ENCODE assay signal across 9 cellular contexts in the genomic region with DNA sequence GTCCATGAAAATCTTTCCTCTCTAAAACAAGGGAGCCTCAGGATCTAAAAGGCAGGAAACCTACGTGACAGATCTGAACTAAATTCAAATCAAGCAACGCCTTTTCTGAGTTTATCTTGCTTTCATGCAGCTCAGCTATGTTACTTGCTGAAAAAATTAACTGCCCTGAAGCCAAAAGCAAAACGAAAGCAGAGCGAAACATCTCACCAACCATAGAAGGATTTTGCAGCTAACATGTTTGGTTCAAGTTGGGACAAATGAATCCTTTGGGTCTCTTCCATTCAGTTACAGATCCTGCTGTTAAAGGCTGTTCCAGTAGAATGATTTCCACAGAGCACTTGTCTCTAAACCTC. TPM values are rescaled to one million over a fixed set of nuclear protein-coding genes. Genes with fewer than 3 reads are reported as not detected.
DNase-seq lines count a peak whose midpoint lies in the region; ATAC-seq and TF ChIP-seq lines count a peak whose summit lies in the region.
"Had no signal": no experiment of that assay in that cellular context is flagged by ENCODE, and none has a peak within 500 bp of the region (broad histone marks: within the 10 kb centered on the region; RNA-seq: fewer than 3 reads in every experiment).

No MANE protein-coding gene starts in this region.

- H3K27ac Mint-ChIP-seq in HFFc6 (peak overlapping the region; percentile 22), activated B cell treated with CpG ODN at 0.5 μM for 24 hours (peak overlapping the region; percentile 64)

- CTCF ChIA-PET in activated B cell treated with CpG ODN at 0.5 μM for 24 hours (lab: Charles Lee), result no interaction called here

- H3K9ac ChIP-seq in subcutaneous abdominal adipose tissue (ENCODE audit: low read length in 5 of 5), result peak overlapping the region in 4 of 5 donors; percentile 0 to 65 (median 28)

- no peak for ATAC-seq in activated B cell treated with CpG ODN at 0.5 μM for 24 hours (ENCODE audit: low read depth)
- ATAC-seq in left ventricle myocardium superior, result peak; percentile 6
- no peak for ATAC-seq in HG03159 (IDR thresholded peaks at IDR 0.05; ENCODE audit: unreplicated experiment)
- no peak for ATAC-seq in GM18861 (IDR thresholded peaks at IDR 0.05; ENCODE audit: unreplicated experiment)

- peak overlapping the region in 4 of 5 donors; percentile 17 to 55 (median 52) for H3K4me3 ChIP-seq in subcutaneous abdominal adipose tissue (ENCODE audit: low read depth in 1 of 5, low read length in 5 of 5)
- H3K4me3 ChIP-seq: SJSA1 had no signal

- intact Hi-C loops in activated B cell treated with CpG ODN at 0.5 μM for 24 hours (cut with micrococcal nuclease), result loop anchor here (1.0 to 5.0 kb wide), 4 partner anchors 9 to 358 kb away; no protein-coding TSS in a partner anchor
- intact Hi-C loops in left ventricle myocardium superior (cut with micrococcal nuclease), result no loop called here

- H3K4me3 Mint-ChIP-seq in HFFc6 (peak overlapping the region; percentile 39), activated B cell treated with CpG ODN at 0.5 μM for 24 hours (peak overlapping the region; percentile 83)

- peak overlapping the region; percentile 91 for H3K27ac ChIP-seq in subcutaneous abdominal adipose tissue (ENCODE audit: low read depth, low read length)
- H3K27ac ChIP-seq: SJSA1 had no signal

- no peaks in the 10 kb centered on the region for H3K36me3 ChIP-seq in subcutaneous abdominal adipose tissue (ENCODE audit: control insufficient read depth in 5 of 5, insufficient read depth in 5 of 5, low read length in 5 of 5)
- H3K36me3 ChIP-seq: SJSA1 had no signal

- POLR2A ChIA-PET in activated B cell treated with CpG ODN at 0.5 μM for 24 hours (lab: Charles Lee), result interaction anchor here (0.7 kb wide), 1 partner anchor 9 kb away, joined by 3 read pairs; no protein-coding TSS in a partner anchor

- H3K9me3 ChIP-seq in subcutaneous abdominal adipose tissue (ENCODE audit: control insufficient read depth in 5 of 5, low read length in 5 of 5), result no peaks in the 10 kb centered on the region
- H3K9me3 ChIP-seq: SJSA1 had no signal

- peaks cover 45% of the 10 kb centered on the region for H3K4me1 Mint-ChIP-seq in HFFc6 (ENCODE audit: low read depth)
- H3K4me1 Mint-ChIP-seq in activated B cell treated with CpG ODN at 0.5 μM for 24 hours, result peaks cover 71% of the 10 kb centered on the region

- H3K36me3 Mint-ChIP-seq in HFFc6 (ENCODE audit: low read depth), result 0 out of 2 replicates have a peak, but pooled peaks cover 4% of the 10 kb centered on the region
- H3K36me3 Mint-ChIP-seq in activated B cell treated with CpG ODN at 0.5 μM for 24 hours (ENCODE audit: low read depth), result no peaks in the 10 kb centered on the region

- DNase-seq in HFFc6 (no peak), activated B cell treated with CpG ODN at 0.5 μM for 24 hours (no peak), left ventricle myocardium superior (no peak), NCI-H128 (lab: John Stamatoyannopoulos, UW; ENCODE audit: unreplicated experiment) (no peak)

- peaks cover 4% of the 10 kb centered on the region; the same call in 1 of the 2 replicates for H3K27me3 Mint-ChIP-seq in HFFc6 (ENCODE audit: insufficient read depth)
- no peaks in the 10 kb centered on the region for H3K27me3 Mint-ChIP-seq in activated B cell treated with CpG ODN at 0.5 μM for 24 hours

- H3K4me1 ChIP-seq in subcutaneous abdominal adipose tissue (ENCODE audit: control insufficient read depth in 5 of 5, insufficient read depth in 5 of 5, low read length in 5 of 5), result peaks cover 7 to 66% (median 53%) of the 10 kb centered on the region in 5 donors

- no peaks in the 10 kb centered on the region for H3K27me3 ChIP-seq in subcutaneous abdominal adipose tissue (ENCODE audit: control insufficient read depth in 5 of 5, insufficient read depth in 4 of 5, low read length in 5 of 5)
- H3K27me3 ChIP-seq: SJSA1 had no signal

- TF ChIP-seq CTCF in HFFc6 (IDR thresholded peaks at IDR 0.05), result no peak
- TF ChIP-seq CTCF in activated B cell treated with CpG ODN at 0.5 μM for 24 hours (IDR thresholded peaks at IDR 0.05), result no peak

- H3K9me3 Mint-ChIP-seq in HFFc6 (no peaks in the 10 kb centered on the region), activated B cell treated with CpG ODN at 0.5 μM for 24 hours (no peaks in the 10 kb centered on the region)

RNA-seq across cellular contexts. Expression of a gene that starts 0.5 kb away (rescaled TPM):
- total RNA-seq in HFFc6 (2021; fragmentation: NEBNext Ultra II Directional; extraction: Animal tissue kit (Norgen Biotek cat#: 25700)), result under 1 TPM in 5 of 6 experiments, not detected in 1; 0.10 to 0.83 (median 0.18) TPM
- total RNA-seq in activated B cell treated with CpG ODN at 0.5 μM for 24 hours (3.6 and 4.5 TPM in 2 replicates), left ventricle myocardium superior (3.2 TPM)
- total RNA-seq: SJSA1 had no signal

RNA-seq across cellular contexts. Expression of a gene that starts 42.7 kb away (rescaled TPM):
- total RNA-seq in HFFc6 (2021; fragmentation: NEBNext Ultra II Directional; extraction: Animal tissue kit (Norgen Biotek cat#: 25700)), result not detected
- total RNA-seq in activated B cell treated with CpG ODN at 0.5 μM for 24 hours (not detected in 2 replicates), left ventricle myocardium superior (not detected)
- total RNA-seq: mononuclear cell, SJSA1 had no signal

RNA-seq across cellular contexts. Expression of a gene that starts 60.0 kb away (rescaled TPM):
- total RNA-seq in HFFc6 (2021; fragmentation: NEBNext Ultra II Directional; extraction: Animal tissue kit (Norgen Biotek cat#: 25700)), result 10 to 100 TPM in 2 of 6 experiments, 1 to 10 TPM in 4; 8.2 to 11.1 (median 9.7) TPM
- total RNA-seq in activated B cell treated with CpG ODN at 0.5 μM for 24 hours (6.2 and 7.0 TPM in 2 replicates), left ventricle myocardium superior (42.2 TPM)
